In the genomic region with DNA sequence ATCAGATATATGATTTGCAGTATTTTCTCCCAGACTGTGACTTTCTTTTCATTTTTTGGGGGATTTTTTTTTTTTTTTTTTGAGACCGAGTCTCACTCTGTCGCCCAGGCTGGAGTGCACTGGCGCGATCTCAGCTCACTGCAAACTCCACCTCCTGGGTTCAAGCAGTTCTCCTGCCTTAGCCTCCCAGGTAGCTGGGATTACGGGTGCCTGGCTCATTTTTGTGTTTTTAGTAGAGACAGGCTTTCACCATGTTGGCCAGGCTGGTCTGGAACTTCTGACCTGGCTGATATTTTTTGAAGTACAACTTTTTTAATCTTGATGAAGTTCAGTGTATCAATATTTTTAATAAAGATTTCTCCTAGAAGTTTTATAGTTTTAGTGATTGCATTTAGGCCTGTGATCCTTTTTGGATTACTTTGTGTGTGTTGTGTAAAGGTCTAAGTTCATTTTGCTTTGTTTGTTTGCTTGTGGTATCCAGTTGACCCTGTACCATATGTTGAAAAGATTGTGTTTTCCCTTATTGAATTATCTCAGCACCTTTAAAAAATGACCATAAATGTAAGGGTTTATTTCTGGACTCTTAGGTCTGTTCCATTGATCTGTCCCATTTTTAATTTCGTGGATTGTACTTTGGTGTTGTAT, we compare ENCODE assay signal across 28 cellular contexts. TPM values are rescaled to one million over a fixed set of nuclear protein-coding genes. Genes with fewer than 3 reads are reported as not detected.
DNase-seq lines count a peak whose midpoint lies in the region; ATAC-seq and TF ChIP-seq lines count a peak whose summit lies in the region.
"Had no signal": no experiment of that assay in that cellular context is flagged by ENCODE, and none has a peak within 500 bp of the region (broad histone marks: within the 10 kb centered on the region; RNA-seq: fewer than 3 reads in every experiment).

No MANE protein-coding gene starts in this region.

- no peak overlapping the region for H2BK15ac ChIP-seq in H9 (ENCODE audit: low read depth, low read length)

- no peaks in the 10 kb centered on the region for H3K79me2 ChIP-seq in H9 (ENCODE audit: insufficient read depth, low read length)

- H3K27me3 Mint-ChIP-seq in T-helper 1 cell treated with Interleukin-12 subunit alpha and Interleukin-12 subunit beta and Interleukin-4 antibody, amounts not matched to agents 30 μg/mL and 1 μg/mL, for 36 hours (ENCODE audit: low read depth): no peaks in the 10 kb centered on the region
- peaks cover 0 to 2% (median 2%) of the 10 kb centered on the region in 3 donors for H3K27me3 Mint-ChIP-seq in CD14-positive monocyte (ENCODE audit: low read depth in 3 of 3)
- H3K27me3 Mint-ChIP-seq in activated T-helper 17 cell treated with anti-CD3 and anti-CD28 coated beads, Interleukin-2, amount 50 U/mL, for 72 hours: no peaks in the 10 kb centered on the region
- no peaks in the 10 kb centered on the region for H3K27me3 Mint-ChIP-seq in H9 (ENCODE audit: low read depth)
- H3K27me3 Mint-ChIP-seq: activated naive CD8-positive, alpha-beta T cell treated with anti-CD3 and anti-CD28 coated beads, Interleukin-2, amount 10 ng/mL, durations not matched to agents 7 days and 5 days; IgD-negative memory B cell had no signal

- no peak overlapping the region for H2BK12ac ChIP-seq in H9 (ENCODE audit: insufficient read length, low read depth, low read length)

- H2AFZ ChIP-seq in H9 (ENCODE audit: low read length): no peak overlapping the region

- H3K36me3 Mint-ChIP-seq in T-helper 1 cell treated with Interleukin-12 subunit alpha and Interleukin-12 subunit beta and Interleukin-4 antibody, amounts not matched to agents 30 μg/mL and 1 μg/mL, for 36 hours (ENCODE audit: low read depth): peaks cover 25% of the 10 kb centered on the region
- H3K36me3 Mint-ChIP-seq in CD14-positive monocyte (peaks cover 19 to 23% of the 10 kb centered on the region in 2 donors), H9 (ENCODE audit: insufficient read depth in 1 of 3, low read depth in 3 of 3) (peaks cover 10 to 27% (median 14%) of the 10 kb centered on the region in 3 experiments)
- peaks cover 77% of the 10 kb centered on the region for H3K36me3 Mint-ChIP-seq in activated T-helper 17 cell treated with anti-CD3 and anti-CD28 coated beads, Interleukin-2, amount 50 U/mL, for 72 hours (ENCODE audit: low read depth)

- H3K56ac ChIP-seq in H9 (ENCODE audit: insufficient read length, low read depth, low read length): no peak overlapping the region

- no peaks in the 10 kb centered on the region for H4K20me1 ChIP-seq in H9 (ENCODE audit: control insufficient read depth, insufficient read depth, insufficient read length)

- peaks cover 47% of the 10 kb centered on the region for H3K4me1 Mint-ChIP-seq in T-helper 1 cell treated with Interleukin-12 subunit alpha and Interleukin-12 subunit beta and Interleukin-4 antibody, amounts not matched to agents 30 μg/mL and 1 μg/mL, for 36 hours (ENCODE audit: low read depth)
- H3K4me1 Mint-ChIP-seq in CD14-positive monocyte: peaks cover 19% of the 10 kb centered on the region
- peaks cover 53% of the 10 kb centered on the region for H3K4me1 Mint-ChIP-seq in activated T-helper 17 cell treated with anti-CD3 and anti-CD28 coated beads, Interleukin-2, amount 50 U/mL, for 72 hours
- H3K4me1 Mint-ChIP-seq in H9: peaks cover 39 to 42% of the 10 kb centered on the region in 2 experiments

- no peak for DNase-seq in T-helper 1 cell
- DNase-seq in CD14-positive monocyte (ENCODE audit: low spot score): no peak
- no peak for DNase-seq in right lobe of liver
- DNase-seq in AML-193 (lab: John Stamatoyannopoulos, UW): no peak
- DNase-seq in H9: no peak
- no peak for DNase-seq in islet precursor cell
- DNase-seq: 8988T; activated effector memory CD4-positive, alpha-beta T cell treated with Interleukin-2 at 50 U/mL for 16 hours; activated naive CD8-positive, alpha-beta T cell treated with anti-CD3 and anti-CD28 coated beads, Interleukin-2, amount 10 ng/mL, durations not matched to agents 7 days and 5 days; dermis blood vessel endothelial cell; DMS79 treated with DMSO at 0.1 percent for 48 hours; GF-D8; H7; hippocampal formation; left lung; NCI-H1092; NCI-H187; NCI-H2171 treated with DMSO at 0.1 percent for 48 hours; NCI-H526; Peyer's patch; SIG-M5 had no signal

- no peak for ATAC-seq in activated T-helper 17 cell treated with anti-CD3 and anti-CD28 coated beads, Interleukin-2, amount 50 U/mL, for 72 hours (replicated peaks)
- peak; percentile 60 to 76 (median 64) for ATAC-seq in right lobe of liver
- ATAC-seq: gastroesophageal sphincter had no signal

- no peaks in the 10 kb centered on the region for H3K9me3 ChIP-seq in right lobe of liver
- H3K9me3 ChIP-seq in H9 (ENCODE audit: control insufficient read depth, low read depth, low read length): no peaks in the 10 kb centered on the region
- H3K9me3 ChIP-seq: ascending aorta, gastroesophageal sphincter, left lung, Peyer's patch, tibial nerve had no signal

- intact Hi-C loops in CD14-positive monocyte (cut with micrococcal nuclease) (loop anchor here (5.0 to 10.0 kb wide), 2 partner anchors 64 to 181 kb away; a partner anchor contains a TSS), right lobe of liver (cut with DNase I) (no loop called here)

- H3K36me3 ChIP-seq in right lobe of liver: no peaks in the 10 kb centered on the region
- H3K36me3 ChIP-seq: ascending aorta, cardiac muscle cell, gastroesophageal sphincter, left lung, Peyer's patch had no signal

- H3K14ac ChIP-seq in H9 (ENCODE audit: insufficient read depth, low read length): no peak overlapping the region

- WGBS in right lobe of liver (ENCODE audit: insufficient coverage, low coverage, low lambda C conversion rate, missing lambda C conversion rate): 18% methylated on average over 5 of the region's 6 CpGs
- no CpG with 5 or more reads among the region's 6 CpGs for WGBS in H9 (ENCODE audit: extremely low coverage, insufficient read length, low lambda C conversion rate)

- no peak overlapping the region for H4K91ac ChIP-seq in H9 (ENCODE audit: insufficient read length, low read depth, low read length)

- H3K18ac ChIP-seq in H9 (ENCODE audit: insufficient read length, low read depth, low read length): no peak overlapping the region

- TF ChIP-seq POLR2A in right lobe of liver (IDR thresholded peaks at IDR 0.05): no peak

- H3K4ac ChIP-seq in H9 (ENCODE audit: low read depth, low read length): no peak overlapping the region

- H3K27ac ChIP-seq in right lobe of liver (peak overlapping the region; percentile 53 to 80 (median 72)), H9 (ENCODE audit: insufficient read length, low read depth, low read length) (no peak overlapping the region)
- H3K27ac ChIP-seq: cardiac muscle cell, gastroesophageal sphincter had no signal

- no peak overlapping the region for H3K4me3 Mint-ChIP-seq in T-helper 1 cell treated with Interleukin-12 subunit alpha and Interleukin-12 subunit beta and Interleukin-4 antibody, amounts not matched to agents 30 μg/mL and 1 μg/mL, for 36 hours
- H3K4me3 Mint-ChIP-seq in CD14-positive monocyte (no peak overlapping the region), H9 (no peak overlapping the region)
- H3K4me3 Mint-ChIP-seq in activated T-helper 17 cell treated with anti-CD3 and anti-CD28 coated beads, Interleukin-2, amount 50 U/mL, for 72 hours: peak overlapping the region; percentile 76
- H3K4me3 Mint-ChIP-seq: activated naive CD8-positive, alpha-beta T cell treated with anti-CD3 and anti-CD28 coated beads, Interleukin-2, amount 10 ng/mL, durations not matched to agents 7 days and 5 days; IgD-negative memory B cell had no signal

- H3K79me1 ChIP-seq in H9 (ENCODE audit: insufficient read depth, low read depth, low read length, poor library complexity, severe bottlenecking): no peaks in the 10 kb centered on the region

- H2BK20ac ChIP-seq in H9 (ENCODE audit: low read depth, low read length, poor library complexity, severe bottlenecking): no peak overlapping the region

- no peak overlapping the region for H2AK5ac ChIP-seq in H9 (ENCODE audit: insufficient read length, low read length)

- no peak overlapping the region for H3K4me2 ChIP-seq in H9 (ENCODE audit: insufficient read depth, insufficient read length, low read length)

- no peaks in the 10 kb centered on the region for H3K23me2 ChIP-seq in H9 (ENCODE audit: insufficient read length, low read depth, low read length, poor library complexity, severe bottlenecking)

- no peak for TF ChIP-seq CTCF in CD14-positive monocyte (IDR thresholded peaks at IDR 0.05)
- no peak for TF ChIP-seq CTCF in right lobe of liver (IDR thresholded peaks at IDR 0.05)
- TF ChIP-seq CTCF in H9 (conservative IDR thresholded peaks at IDR 0.05): no peak

- no peak overlapping the region for H3T11ph ChIP-seq in H9 (ENCODE audit: low read length)

- no peak overlapping the region for H2BK120ac ChIP-seq in H9 (ENCODE audit: low read depth, low read length, poor library complexity, severe bottlenecking)

- H4K8ac ChIP-seq in H9 (replicated peaks; ENCODE audit: insufficient read length, low read depth, low read length): no peak overlapping the region

- no peak overlapping the region for H4K5ac ChIP-seq in H9 (ENCODE audit: insufficient read length, low read depth, low read length)

- peaks cover 7% of the 10 kb centered on the region for H3K9me3 Mint-ChIP-seq in T-helper 1 cell treated with Interleukin-12 subunit alpha and Interleukin-12 subunit beta and Interleukin-4 antibody, amounts not matched to agents 30 μg/mL and 1 μg/mL, for 36 hours
- H3K9me3 Mint-ChIP-seq in CD14-positive monocyte (no peaks in the 10 kb centered on the region), H9 (peaks cover 10 to 21% of the 10 kb centered on the region in 2 experiments)
- H3K9me3 Mint-ChIP-seq in activated T-helper 17 cell treated with anti-CD3 and anti-CD28 coated beads, Interleukin-2, amount 50 U/mL, for 72 hours: peaks cover 9% of the 10 kb centered on the region
- H3K9me3 Mint-ChIP-seq: IgD-negative memory B cell had no signal

- H3K4me3 ChIP-seq in right lobe of liver: no peak overlapping the region
- H3K4me3 ChIP-seq: ascending aorta, cardiac muscle cell, gastroesophageal sphincter, left lung, Peyer's patch, tibial nerve had no signal

- H3K27me3 ChIP-seq in right lobe of liver: no peaks in the 10 kb centered on the region
- no peaks in the 10 kb centered on the region for H3K27me3 ChIP-seq in H9 (ENCODE audit: insufficient read depth, low read length)
- H3K27me3 ChIP-seq: ascending aorta, cardiac muscle cell, gastroesophageal sphincter, left lung, Peyer's patch, tibial nerve had no signal

- peak overlapping the region; percentile 15 for H3K27ac Mint-ChIP-seq in T-helper 1 cell treated with Interleukin-12 subunit alpha and Interleukin-12 subunit beta and Interleukin-4 antibody, amounts not matched to agents 30 μg/mL and 1 μg/mL, for 36 hours
- H3K27ac Mint-ChIP-seq in CD14-positive monocyte (peak overlapping the region in 6 of 7 donors; percentile 3 to 80 (median 60)), H9 (0 out of 7 replicates have a peak overlapping the region, but pooled peaks of 1 of the 3 experiments have one; percentile 66)
- H3K27ac Mint-ChIP-seq in activated T-helper 17 cell treated with anti-CD3 and anti-CD28 coated beads, Interleukin-2, amount 50 U/mL, for 72 hours: peak overlapping the region; percentile 99

- no peak overlapping the region for H3K23ac ChIP-seq in H9 (ENCODE audit: insufficient read length, low read depth, low read length)

- no peak overlapping the region for H2BK5ac ChIP-seq in H9 (ENCODE audit: insufficient read length, low read length)

- H3K9ac ChIP-seq in H9 (ENCODE audit: extremely low read depth, insufficient read length, low read length): no peak overlapping the region

- H3K4me1 ChIP-seq in right lobe of liver: peaks cover 0 to 48% (median 12%) of the 10 kb centered on the region in 4 donors
- H3K4me1 ChIP-seq in H9 (ENCODE audit: insufficient read depth, low read length): peaks cover 7% of the 10 kb centered on the region; the same call in 1 of the 2 replicates
- H3K4me1 ChIP-seq: gastroesophageal sphincter had no signal

RNA-seq across cellular contexts. Expression of a gene that starts 24.2 kb away (rescaled TPM):
- 10 to 100 TPM in 1 of 2 donors, 1 to 10 TPM in 1; 8.5 to 15.1 TPM for polyA plus RNA-seq in CD14-positive monocyte
- 10 to 100 TPM; 26.1 to 43.8 TPM for total RNA-seq in activated T-helper 17 cell treated with anti-CD3 and anti-CD28 coated beads, Interleukin-2, amount 50 U/mL, for 72 hours
- total RNA-seq in right lobe of liver (10 to 100 TPM in 1 of 6 experiments, 1 to 10 TPM in 5; 6.0 to 11.1 (median 8.0) TPM), H9 (2021) (13.4 and 13.9 TPM in 2 replicates)

RNA-seq across cellular contexts. Expression of a gene that starts 31.0 kb away (rescaled TPM):
- polyA plus RNA-seq in CD14-positive monocyte: 1 to 10 TPM; 1.5 to 2.3 TPM
- total RNA-seq in activated T-helper 17 cell treated with anti-CD3 and anti-CD28 coated beads, Interleukin-2, amount 50 U/mL, for 72 hours: under 1 TPM; 0.63 to 0.74 TPM
- total RNA-seq in right lobe of liver (10 to 100 TPM in 1 of 6 experiments, 1 to 10 TPM in 5; 8.1 to 13.8 (median 8.8) TPM), H9 (2021) (9.1 and 9.8 TPM in 2 replicates)

Comparison
In these comparisons a context has a peak if more than half of its experiments do, and no peak if none do; other contexts are left out.
1. intact Hi-C loops: an anchor here in CD14-positive monocyte (5.0 to 10.0 kb wide); none called in right lobe of liver.